ENCODE assay signal across 21 cellular contexts in genomic region chr6:75130784-75131183, GRCh38.
A peak's percentile ranks its signal among the peaks of the same experiment; 100 is the strongest.
DNase-seq lines count a peak whose midpoint lies in the region; ATAC-seq, FAIRE-seq and TF ChIP-seq lines count a peak whose summit lies in the region.
"Had no signal": no experiment of that assay in that cellular context is flagged by ENCODE, and none has a peak within 500 bp of the region (broad histone marks: within the 10 kb centered on the region; RNA-seq: fewer than 3 reads in every experiment).

No MANE protein-coding gene starts in this region.

- FAIRE-seq in bronchial epithelial cell (lab: Jason Lieb, UNC) = no peak

- DNase-seq in GM04504 (ENCODE audit: low read depth) = peak; percentile 37
- DNase-seq in bronchial epithelial cell (ENCODE audit: low read depth) = peak; percentile 16
- peak; percentile 33 to 55 for DNase-seq in foreskin fibroblast
- no peak for DNase-seq in middle frontal gyrus (ENCODE audit: extremely low spot score, low spot score)
- DNase-seq in NOMO-1 treated with DMSO at 0.1 percent for 48 hours (lab: John Stamatoyannopoulos, UW; ENCODE audit: unreplicated experiment) = no peak
- DNase-seq: activated CD8-positive, alpha-beta T cell treated with anti-CD3 and anti-CD28 coated beads for 36 hours; activated T-cell treated with anti-CD3 and anti-CD28 coated beads, Interleukin-2, amount 50 U/mL, for 48 hours; brain microvascular endothelial cell; DMS153; left lung; NCI-H1694 treated with DMSO at 0.1 percent for 48 hours; SHP77; WERI-Rb-1 had no signal

- H3K36me3 ChIP-seq in bronchial epithelial cell (ENCODE audit: control insufficient read depth, insufficient read depth, low read length) (no peaks in the 10 kb centered on the region), subcutaneous abdominal adipose tissue (ENCODE audit: control insufficient read depth in 5 of 5, insufficient read depth in 5 of 5, low read length in 5 of 5) (peaks cover 14 to 64% (median 26%) of the 10 kb centered on the region in 5 donors)
- H3K36me3 ChIP-seq: gastrocnemius medialis, left lung, WERI-Rb-1 had no signal

- peak overlapping the region; percentile 39 for H3K27ac ChIP-seq in subcutaneous abdominal adipose tissue (ENCODE audit: low read depth, low read length)
- H3K27ac ChIP-seq: brain microvascular endothelial cell, C4-2B, gastrocnemius medialis, left lung, parathyroid adenoma, WERI-Rb-1 had no signal

- H3K4me1 ChIP-seq in subcutaneous abdominal adipose tissue (ENCODE audit: control insufficient read depth in 5 of 5, insufficient read depth in 5 of 5, low read length in 5 of 5) = peaks cover 0 to 2% (median 0%) of the 10 kb centered on the region in 5 donors
- H3K4me1 ChIP-seq: gastrocnemius medialis, left lung, parathyroid adenoma had no signal

- no peaks in the 10 kb centered on the region for H3K9me3 ChIP-seq in subcutaneous abdominal adipose tissue (ENCODE audit: control insufficient read depth in 5 of 5, low read length in 5 of 5)
- H3K9me3 ChIP-seq: gastrocnemius medialis, left lung had no signal

- ATAC-seq in GM21447 (IDR thresholded peaks at IDR 0.05; ENCODE audit: unreplicated experiment) = no peak
- ATAC-seq: activated CD8-positive, alpha-beta T cell treated with anti-CD3 and anti-CD28 coated beads for 36 hours; activated naive CD4-positive, alpha-beta T cell treated with anti-CD3 and anti-CD28 coated beads, Interleukin-2, amount 50 U/mL, for 72 hours; gastrocnemius medialis; HCT116; left lung had no signal

- no peak overlapping the region for H3K4me3 ChIP-seq in bronchial epithelial cell (ENCODE audit: low read depth, low read length)
- H3K4me3 ChIP-seq in foreskin fibroblast (ENCODE audit: low read depth in 1 of 2, low read length in 2 of 2) = no peak overlapping the region
- no peak overlapping the region for H3K4me3 ChIP-seq in subcutaneous abdominal adipose tissue (ENCODE audit: low read depth in 1 of 5, low read length in 5 of 5)
- H3K4me3 ChIP-seq: gastrocnemius medialis, left lung, skin epidermis had no signal

- no peak overlapping the region for H3K9ac ChIP-seq in subcutaneous abdominal adipose tissue (ENCODE audit: low read length in 5 of 5)
- H3K9ac ChIP-seq: parathyroid adenoma had no signal

- TF ChIP-seq CTCF in bronchial epithelial cell (IDR thresholded peaks at IDR 0.05; ENCODE audit: insufficient read depth, low read length, severe bottlenecking) = no peak
- TF ChIP-seq CTCF in foreskin fibroblast (IDR thresholded peaks at IDR 0.05; ENCODE audit: low read depth, low read length) = no peak

- H3K27me3 ChIP-seq in bronchial epithelial cell (ENCODE audit: control insufficient read depth, insufficient read depth, low read length) (no peaks in the 10 kb centered on the region), subcutaneous abdominal adipose tissue (ENCODE audit: control insufficient read depth in 5 of 5, insufficient read depth in 4 of 5, low read length in 5 of 5) (no peaks in the 10 kb centered on the region)
- H3K27me3 ChIP-seq: brain microvascular endothelial cell, gastrocnemius medialis, left lung had no signal

Comparison
In these comparisons a context has a peak if more than half of its experiments do, and no peak if none do; other contexts are left out.
1. DNase-seq: peak in GM04504 (single experiment), bronchial epithelial cell (single experiment) and foreskin fibroblast (2 of 2); none in middle frontal gyrus (single experiment) and NOMO-1 treated with DMSO at 0.1 percent for 48 hours (single experiment).